ENCODE assay signal across 8 cellular contexts in genomic region chr11:17076517-17077239, GRCh38. TPM values are rescaled to one million over a fixed set of nuclear protein-coding genes. Genes with fewer than 3 reads are reported as not detected.
A peak's percentile ranks its signal among the peaks of the same experiment; 100 is the strongest.
DNase-seq lines count a peak whose midpoint lies in the region; ATAC-seq and TF ChIP-seq lines count a peak whose summit lies in the region.

No MANE protein-coding gene starts in this region.

- H3K36me3 Mint-ChIP-seq in mesothelial cell of epicardium: peaks cover 16% of the 10 kb centered on the region

- CTCF ChIA-PET in AG04450 (lab: Charles Lee): interaction anchor here (0.6 to 2.2 kb wide), 4 partner anchors 13 to 1136 kb away, joined by 4 to 10 read pairs (median 5); no protein-coding TSS in a partner anchor
- CTCF ChIA-PET in mammary epithelial cell (lab: Charles Lee; ENCODE audit: low non-redundant PET): no interaction called here

- peaks cover 3% of the 10 kb centered on the region; the same call in 1 of the 2 replicates for H3K9me3 ChIP-seq in AG04450 (ENCODE audit: control insufficient read depth, insufficient read depth, low read length)
- no peaks in the 10 kb centered on the region for H3K9me3 ChIP-seq in KOPT-K1 (ENCODE audit: insufficient read depth, low read length, poor library complexity, severe bottlenecking)
- no peaks in the 10 kb centered on the region for H3K9me3 ChIP-seq in mammary epithelial cell (replicated peaks; ENCODE audit: insufficient read depth, low read length)

- BruUV-seq in mammary epithelial cell (replicated peaks; lab: Mats Ljungman, UMichigan): no TSS peak

- H3K4me1 ChIP-seq in mammary epithelial cell (ENCODE audit: insufficient read depth, low read length): peaks cover 25% of the 10 kb centered on the region

- TF ChIP-seq CTCF in AG04450 (IDR thresholded peaks at IDR 0.05; ENCODE audit: low read depth, low read length): no peak
- no peak for TF ChIP-seq CTCF in mammary epithelial cell (conservative IDR thresholded peaks at IDR 0.05 in 1 of 2, IDR thresholded peaks at IDR 0.05 in 1 of 2; ENCODE audit: extremely low read depth in 1 of 2, insufficient read depth in 1 of 2, low read depth in 1 of 2, low read length in 2 of 2)
- TF ChIP-seq CTCF in mesothelial cell of epicardium (IDR thresholded peaks at IDR 0.05; ENCODE audit: unreplicated experiment): no peak

- peak overlapping the region; percentile 86 for H3K27ac ChIP-seq in AG04450 (ENCODE audit: low read depth, low read length)
- H3K27ac ChIP-seq in KOPT-K1 (ENCODE audit: low read depth, low read length, poor library complexity, severe bottlenecking): peak overlapping the region; percentile 91
- peak overlapping the region; percentile 86 for H3K27ac ChIP-seq in mammary epithelial cell (ENCODE audit: insufficient read depth, low read depth, low read length)

- H3K27me3 ChIP-seq in AG04450 (ENCODE audit: control insufficient read depth, insufficient read depth, low read length): no peaks in the 10 kb centered on the region
- H3K27me3 ChIP-seq in mammary epithelial cell (ENCODE audit: insufficient read depth, low read length): no peaks in the 10 kb centered on the region

- in situ Hi-C loops in mammary epithelial cell (cut with MboI; ENCODE audit: low sequenced_read_pairs in 2 of 2): no loop called here

- 18% methylated on average over 15 of the region's 15 CpGs for WGBS in mammary epithelial cell (ENCODE audit: low coverage, missing lambda C conversion rate)

- no peaks in the 10 kb centered on the region for H4K20me1 ChIP-seq in mammary epithelial cell (ENCODE audit: insufficient read depth, low read length)

- H3K9ac ChIP-seq in mammary epithelial cell (ENCODE audit: insufficient read depth, low read length): peak overlapping the region; percentile 94

- peaks cover 36% of the 10 kb centered on the region for H3K4me1 Mint-ChIP-seq in mesothelial cell of epicardium

- H3K4me3 Mint-ChIP-seq in mesothelial cell of epicardium: peak overlapping the region; percentile 100

- DNase-seq in AG04450 (ENCODE audit: low read depth, low spot score): no peak
- no peak for DNase-seq in mammary epithelial cell
- DNase-seq in mesothelial cell of epicardium (ENCODE audit: low spot score in 2 of 2, unreplicated experiment in 2 of 2): no peak
- no peak for DNase-seq in middle frontal gyrus (ENCODE audit: extremely low spot score, low spot score)

- H3K4me3 ChIP-seq in AG04450 (ENCODE audit: low read depth, low read length) (peak overlapping the region; percentile 99), mammary epithelial cell (replicated peaks in 1 of 3; ENCODE audit: insufficient read depth in 1 of 3, low read depth in 2 of 3, low read length in 3 of 3) (peak overlapping the region; percentile 68 to 89 (median 69))

- H2AFZ ChIP-seq in mammary epithelial cell (ENCODE audit: low read depth, low read length): peak overlapping the region; percentile 72

- no peaks in the 10 kb centered on the region for H3K9me3 Mint-ChIP-seq in mesothelial cell of epicardium

- no peak for ATAC-seq in GM21529 (IDR thresholded peaks at IDR 0.05; ENCODE audit: unreplicated experiment)
- no peak for ATAC-seq in HG03457 (IDR thresholded peaks at IDR 0.05; ENCODE audit: unreplicated experiment)
- no peak for ATAC-seq in GM21576 (IDR thresholded peaks at IDR 0.05; ENCODE audit: unreplicated experiment)

- dilution Hi-C loops in mammary epithelial cell (cut with HindIII; ENCODE audit: low sequenced_read_pairs): no loop called here

- peak overlapping the region; percentile 99 for H3K27ac Mint-ChIP-seq in mesothelial cell of epicardium

- peak overlapping the region; percentile 78 for H3K4me2 ChIP-seq in mammary epithelial cell (ENCODE audit: insufficient read depth, low read depth, low read length)

- H3K36me3 ChIP-seq in KOPT-K1 (ENCODE audit: insufficient read depth, low read length): peaks cover 43% of the 10 kb centered on the region
- peaks cover 25% of the 10 kb centered on the region for H3K36me3 ChIP-seq in mammary epithelial cell (ENCODE audit: insufficient read depth, low read length)

- intact Hi-C loops in mammary epithelial cell (cut with micrococcal nuclease): loop anchor here (5.0 to 10.0 kb wide), 4 partner anchors 129 to 278 kb away; partner anchors contain the start of genes NCR3LG1, NUCB2 and PIK3C2A

- H3K27me3 Mint-ChIP-seq in mesothelial cell of epicardium (ENCODE audit: low read depth): no peaks in the 10 kb centered on the region

- peaks cover 43% of the 10 kb centered on the region for H3K79me2 ChIP-seq in mammary epithelial cell (ENCODE audit: insufficient read depth, low read length)

- POLR2A ChIA-PET in AG04450 (lab: Yijun Ruan, JAX): interaction anchor here (1.1 to 1.9 kb wide), 4 partner anchors 9 to 1245 kb away, joined by 3 to 31 read pairs (median 8); partner anchors contain the start of genes HPS5 and PIK3C2A

RNA-seq across cellular contexts. Expression of gene RPS13, which starts 0.8 kb away (rescaled TPM):
- 919 and 986 TPM in 2 replicates for polyA plus RNA-seq in AG04450 (2011; rRNA removed)
- 340 and 397 TPM in 2 replicates for polyA minus RNA-seq in AG04450 (2011; rRNA and poly(A)+ RNA removed)
- total RNA-seq in mammary epithelial cell: 100 to 1,000 TPM; 475 to 878 TPM
- polyA plus RNA-seq in mammary epithelial cell: 1,238 TPM
- polyA minus RNA-seq in mammary epithelial cell: 513 TPM
- 929 to 970 TPM (median 934 TPM) in 3 replicates for total RNA-seq in mesothelial cell of epicardium
